9 cellular contexts compared by ENCODE assay signal in genomic region chr18:904135-905090, GRCh38. TPM values are rescaled to one million over a fixed set of nuclear protein-coding genes. Genes with fewer than 3 reads are reported as not detected.
DNase-seq lines count a peak whose midpoint lies in the region; ATAC-seq and TF ChIP-seq lines count a peak whose summit lies in the region.
"Had no signal": no experiment of that assay in that cellular context is flagged by ENCODE, and none has a peak within 500 bp of the region (broad histone marks: within the 10 kb centered on the region; RNA-seq: fewer than 3 reads in every experiment).

ADCYAP1 (plus strand) TSS chr18:904871; CDS start chr18:905387, 516 bp downstream.

- peak within 1 kb of the TSS; percentile 84 for H3K27ac Mint-ChIP-seq in glutamatergic neuron (ENCODE audit: unreplicated experiment)

- H3K4me1 Mint-ChIP-seq in glutamatergic neuron (ENCODE audit: low read depth, unreplicated experiment): peaks cover 11% of the 10 kb centered on the region

- H3K4me1 ChIP-seq in A673 (ENCODE audit: insufficient read depth, low read length, poor library complexity, severe bottlenecking) (peaks cover 14% of the 10 kb centered on the region), PC-3 (ENCODE audit: insufficient read depth, low read length) (0 out of 2 replicates have a peak, but pooled peaks cover 4% of the 10 kb centered on the region)

- peak within 1 kb of the TSS; percentile 96 for H3K4me3 Mint-ChIP-seq in glutamatergic neuron (ENCODE audit: unreplicated experiment)

- CTCF ChIA-PET in A673 (lab: Charles Lee): no interaction called here
- CTCF ChIA-PET in PC-3 (lab: Charles Lee): no interaction called here

- H3K4me3 ChIP-seq in A673 (ENCODE audit: low read depth, low read length, poor library complexity, severe bottlenecking) (no peak within 1 kb of the TSS), PC-3 (ENCODE audit: low read length) (no peak within 1 kb of the TSS)

- H3K9me3 Mint-ChIP-seq in glutamatergic neuron (ENCODE audit: unreplicated experiment): peaks cover 9% of the 10 kb centered on the region

- H3K36me3 Mint-ChIP-seq in glutamatergic neuron (ENCODE audit: unreplicated experiment): no peaks in the 10 kb centered on the region

- no peak for DNase-seq in A673 (ENCODE audit: low spot score)
- DNase-seq in ELR (ENCODE audit: low read depth): peak; percentile 20
- DNase-seq in PC-3: peak; percentile 33
- DNase-seq in glutamatergic neuron: peak; percentile 72
- DNase-seq in AML-193 (lab: John Stamatoyannopoulos, UW): no peak
- no peak for DNase-seq in cardiac septum (ENCODE audit: low spot score)

- no peaks in the 10 kb centered on the region for H3K79me2 ChIP-seq in PC-3 (ENCODE audit: low read length)

- BruUV-seq in A673 (replicated peaks; lab: Mats Ljungman, UMichigan) (no TSS peak), PC-3 (replicated peaks; lab: Mats Ljungman, UMichigan) (no TSS peak)

- H3K36me3 ChIP-seq in A673 (ENCODE audit: insufficient read depth, low read length, poor library complexity, severe bottlenecking) (no peaks in the 10 kb centered on the region), PC-3 (ENCODE audit: low read depth, low read length) (no peaks in the 10 kb centered on the region)

- H3K27me3 ChIP-seq in A673 (replicated peaks; ENCODE audit: insufficient read depth, low read depth, low read length, poor library complexity) (peaks cover 98% of the 10 kb centered on the region), PC-3 (ENCODE audit: low read length) (peaks cover 97% of the 10 kb centered on the region)

- POLR2A ChIA-PET in A673 (lab: Charles Lee; ENCODE audit: low non-redundant PET): no interaction called here
- POLR2A ChIA-PET in PC-3 (lab: Charles Lee; ENCODE audit: unreplicated experiment): no interaction called here

- H2AFZ ChIP-seq in PC-3 (ENCODE audit: low read length): no peak within 1 kb of the TSS

- H3K27ac ChIP-seq in A673 (ENCODE audit: low read depth, low read length, poor library complexity, severe bottlenecking) (no peak within 1 kb of the TSS), PC-3 (ENCODE audit: low read length) (no peak within 1 kb of the TSS)

- intact Hi-C loops in A673 (cut with micrococcal nuclease; ENCODE audit: unreplicated experiment): loop anchor here (5.0 kb wide), 1 partner anchor 37 kb away; no protein-coding TSS in a partner anchor
- intact Hi-C loops in PC-3 (cut with micrococcal nuclease): loop anchor here (5.0 to 10.0 kb wide), 2 partner anchors 510 to 608 kb away; no protein-coding TSS in a partner anchor
- intact Hi-C loops in cardiac septum (cut with DNase I): no loop called here

- no peak within 1 kb of the TSS for H3K4me2 ChIP-seq in PC-3 (ENCODE audit: low read length)

- no peaks in the 10 kb centered on the region for H3K9me3 ChIP-seq in A673 (ENCODE audit: low read depth, low read length, poor library complexity, severe bottlenecking)
- no peaks in the 10 kb centered on the region for H3K9me3 ChIP-seq in PC-3 (ENCODE audit: low read length)

- H3F3A ChIP-seq in PC-3 (ENCODE audit: low read length, unreplicated experiment): no peaks in the 10 kb centered on the region

- no peak within 1 kb of the TSS for H3K9ac ChIP-seq in PC-3 (ENCODE audit: low read length)

- H4K20me1 ChIP-seq in PC-3 (ENCODE audit: low read length): no peaks in the 10 kb centered on the region

- ATAC-seq in PC-3 (peak; percentile 9; the same call in 1 of the 2 replicates), HG02840 (IDR thresholded peaks at IDR 0.05; ENCODE audit: low FRiP score, unreplicated experiment) (no peak), HG03565 (IDR thresholded peaks at IDR 0.05; ENCODE audit: unreplicated experiment) (no peak)

- TF ChIP-seq CTCF in A673 (conservative IDR thresholded peaks at IDR 0.05; ENCODE audit: low read depth, low read length) (0 out of 2 replicates have a peak, but pooled peaks have one; percentile 15), PC-3 (conservative IDR thresholded peaks at IDR 0.05; ENCODE audit: low read depth, low read length) (0 out of 2 replicates have a peak, but pooled peaks have one; percentile 14), glutamatergic neuron (IDR thresholded peaks at IDR 0.05; ENCODE audit: partially characterized antibody, unreplicated experiment) (no peak)

- H3K9me2 ChIP-seq in PC-3 (replicated peaks; ENCODE audit: low read length): no peaks in the 10 kb centered on the region

- H3K27me3 Mint-ChIP-seq in glutamatergic neuron (ENCODE audit: unreplicated experiment): peaks cover 27% of the 10 kb centered on the region

RNA-seq across cellular contexts. Expression of gene ADCYAP1, which starts in this region (rescaled TPM):
- not detected in 2 replicates for total RNA-seq in A673 (2021)
- total RNA-seq in PC-3 (2014; rRNA removed): 0.36 TPM in 1 of 2 replicates, not detected in the other
- 16.9 TPM for total RNA-seq in glutamatergic neuron (ENCODE audit: unreplicated experiment)
- total RNA-seq in cardiac septum: 0.22 TPM
- total RNA-seq: fibroblast of villous mesenchyme had no signal

Comparison
In these comparisons a context has a peak if more than half of its experiments do, and no peak if none do; other contexts are left out.
1. RNA of gene ADCYAP1 (total RNA-seq): 16.9 TPM in glutamatergic neuron (single experiment); 0.36 TPM in PC-3, 0.22 TPM in cardiac septum (single experiment) and not detected in A673; every median in the first group is over 10 times any median in the second.
2. Peak in DNase-seq and ATAC-seq in PC-3; RNA of the gene not detected or under 1 TPM.
3. DNase-seq: peak in ELR (single experiment) and glutamatergic neuron (single experiment); none in A673 (single experiment), AML-193 (0 of 2) and cardiac septum (single experiment).